Comparison of ENCODE assay signal across 32 cellular contexts in the genomic region with DNA sequence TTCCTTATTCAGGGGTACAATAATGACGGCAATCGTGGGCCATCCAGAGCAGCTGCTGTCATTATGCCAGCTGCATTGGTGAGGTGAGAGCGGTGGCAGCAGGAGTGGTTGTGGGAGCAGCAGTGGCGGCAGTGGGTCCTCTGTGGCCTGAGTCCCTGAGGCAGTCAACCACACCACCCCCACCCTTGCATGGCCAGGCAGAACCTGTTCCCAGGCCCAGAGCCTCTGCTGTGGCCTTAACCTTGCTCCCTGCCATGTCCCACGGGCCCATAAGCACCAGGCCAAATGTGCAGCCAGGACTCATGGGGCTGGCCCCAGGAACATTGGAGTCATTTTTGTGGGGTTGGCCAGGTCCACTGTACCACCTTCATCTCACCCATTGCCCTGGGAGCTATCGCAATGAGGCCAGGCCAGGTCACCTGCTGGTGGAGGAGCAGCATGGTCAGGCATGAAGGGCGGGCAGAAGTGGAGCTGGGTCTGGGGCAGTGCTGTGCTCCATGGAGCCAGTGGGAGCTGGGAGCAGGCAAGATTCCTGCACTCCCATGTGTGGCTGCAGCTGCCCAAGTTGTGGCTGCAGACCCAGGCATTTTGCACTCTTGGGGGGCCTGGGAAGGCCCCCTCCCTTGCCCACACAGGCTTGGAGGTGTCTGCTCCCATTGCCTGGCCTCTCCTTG.
"Had no signal": no experiment of that assay in that cellular context is flagged by ENCODE, and none has a peak within 500 bp of the region (broad histone marks: within the 10 kb centered on the region; RNA-seq: fewer than 3 reads in every experiment).

No MANE protein-coding gene starts in this region.

- H3K36me3 ChIP-seq: ascending aorta, breast epithelium, cardiac muscle cell, esophagus muscularis mucosa, gastrocnemius medialis, WERI-Rb-1 had no signal

- H3K27me3 Mint-ChIP-seq: activated B cell treated with CpG ODN at 0.5 μM for 24 hours; activated CD4-positive, alpha-beta memory T cell treated with anti-CD3 and anti-CD28 coated beads for 36 hours; activated CD4-positive, alpha-beta T cell treated with anti-CD3 and anti-CD28 coated beads for 36 hours; activated CD4-positive, alpha-beta T cell treated with anti-CD3 and anti-CD28 coated beads, Interleukin-2, amount 10 ng/mL, durations not matched to agents 24 days and 14 days; activated naive CD4-positive, alpha-beta T cell treated with anti-CD3 and anti-CD28 coated beads, Interleukin-2, amount 10 ng/mL, durations not matched to agents 7 days and 5 days; activated naive CD8-positive, alpha-beta T cell treated with anti-CD3 and anti-CD28 coated beads, Interleukin-2, amount 10 ng/mL, durations not matched to agents 7 days and 5 days; activated T-cell treated with anti-CD3 and anti-CD28 coated beads, Interleukin-2, amount 50 U/mL, for 24 hours; central memory CD8-positive, alpha-beta T cell; dendritic cell treated with granulocyte-macrophage colony-stimulating factor and Interleukin-4, amounts not matched to agents 40 ng/mL and 50 ng/mL, for 4 days; T-helper 17 cell had no signal

- H3K4me3 ChIP-seq: ascending aorta, breast epithelium, cardiac muscle cell, coronary artery, dorsolateral prefrontal cortex, esophagus muscularis mucosa, gastrocnemius medialis had no signal

- H3K36me3 Mint-ChIP-seq: activated CD4-positive, alpha-beta memory T cell treated with anti-CD3 and anti-CD28 coated beads for 36 hours; activated naive CD4-positive, alpha-beta T cell treated with anti-CD3 and anti-CD28 coated beads, Interleukin-2, amount 10 ng/mL, durations not matched to agents 7 days and 5 days; activated naive CD4-positive, alpha-beta T cell treated with anti-CD3 and anti-CD28 coated beads, Interleukin-2, amount 50 U/mL, for 72 hours; activated naive CD8-positive, alpha-beta T cell treated with anti-CD3 and anti-CD28 coated beads, Interleukin-2, amount 10 ng/mL, durations not matched to agents 7 days and 5 days; brain had no signal

- H3K4me3 Mint-ChIP-seq: activated B cell treated with CpG ODN at 0.5 μM for 24 hours; activated CD4-positive, alpha-beta memory T cell treated with anti-CD3 and anti-CD28 coated beads for 36 hours; activated CD4-positive, alpha-beta T cell treated with anti-CD3 and anti-CD28 coated beads for 36 hours; activated CD4-positive, alpha-beta T cell treated with anti-CD3 and anti-CD28 coated beads, Interleukin-2, amount 10 ng/mL, durations not matched to agents 24 days and 14 days; activated naive CD4-positive, alpha-beta T cell treated with anti-CD3 and anti-CD28 coated beads, Interleukin-2, amount 10 ng/mL, durations not matched to agents 7 days and 5 days; activated naive CD8-positive, alpha-beta T cell treated with anti-CD3 and anti-CD28 coated beads, Interleukin-2, amount 10 ng/mL, durations not matched to agents 7 days and 5 days; activated T-cell treated with anti-CD3 and anti-CD28 coated beads, Interleukin-2, amount 50 U/mL, for 24 hours; activated T-cell treated with anti-CD3 and anti-CD28 coated beads, Interleukin-2, amount 50 U/mL, for 72 hours; brain; central memory CD8-positive, alpha-beta T cell; dendritic cell treated with granulocyte-macrophage colony-stimulating factor and Interleukin-4, amounts not matched to agents 40 ng/mL and 50 ng/mL, for 4 days; T-helper 2 cell treated with Interferon-gamma antibody and Interleukin-4, amounts not matched to agents 5 μg/mL and 100 μg/mL, for 36 hours had no signal

- H3K9me3 ChIP-seq: gastrocnemius medialis had no signal

- DNase-seq: activated B cell treated with CpG ODN at 0.5 μM for 24 hours; activated CD4-positive, alpha-beta memory T cell treated with anti-CD3 and anti-CD28 coated beads for 36 hours; activated CD4-positive, alpha-beta T cell treated with anti-CD3 and anti-CD28 coated beads for 36 hours; activated CD4-positive, alpha-beta T cell treated with anti-CD3 and anti-CD28 coated beads, Interleukin-2, amount 10 ng/mL, durations not matched to agents 24 days and 14 days; activated CD4-positive, CD25-positive, alpha-beta regulatory T cell treated with anti-CD3 and anti-CD28 coated beads, Interleukin-2, amount 50 U/mL, for 72 hours; activated CD8-positive, alpha-beta memory T cell treated with anti-CD3 and anti-CD28 coated beads, Interleukin-2, amount 50 U/mL, for 48 hours; activated gamma-delta T cell; activated naive CD4-positive, alpha-beta T cell treated with anti-CD3 and anti-CD28 coated beads, Interleukin-2, amount 10 ng/mL, durations not matched to agents 7 days and 5 days; activated naive CD8-positive, alpha-beta T cell treated with anti-CD3 and anti-CD28 coated beads, Interleukin-2, amount 10 ng/mL, durations not matched to agents 7 days and 5 days; activated T-cell treated with anti-CD3 and anti-CD28 coated beads for 4 hours; activated T-cell treated with anti-CD3 and anti-CD28 coated beads, Interleukin-2, amount 50 U/mL, for 24 hours; activated T-cell treated with anti-CD3 and anti-CD28 coated beads, Interleukin-2, amount 50 U/mL, for 72 hours; dorsolateral prefrontal cortex; effector memory CD4-positive, alpha-beta T cell; erythroblast; foreskin keratinocyte; gastrocnemius medialis; T-helper 1 cell; T-helper 17 cell; T1000; WERI-Rb-1 had no signal

- H3K4me1 ChIP-seq: ascending aorta, breast epithelium, esophagus muscularis mucosa, foreskin keratinocyte, gastrocnemius medialis had no signal

- H3K4me1 Mint-ChIP-seq: activated B cell treated with CpG ODN at 0.5 μM for 24 hours; activated CD4-positive, alpha-beta T cell treated with anti-CD3 and anti-CD28 coated beads for 36 hours; activated CD4-positive, alpha-beta T cell treated with anti-CD3 and anti-CD28 coated beads, Interleukin-2, amount 10 ng/mL, durations not matched to agents 24 days and 14 days; activated naive CD4-positive, alpha-beta T cell treated with anti-CD3 and anti-CD28 coated beads, Interleukin-2, amount 10 ng/mL, durations not matched to agents 7 days and 5 days; activated naive CD8-positive, alpha-beta T cell treated with anti-CD3 and anti-CD28 coated beads, Interleukin-2, amount 10 ng/mL, durations not matched to agents 7 days and 5 days; central memory CD8-positive, alpha-beta T cell; T-helper 17 cell had no signal

- H3K27ac ChIP-seq: ascending aorta, breast epithelium, cardiac muscle cell, coronary artery, dorsolateral prefrontal cortex, esophagus muscularis mucosa, foreskin keratinocyte, gastrocnemius medialis, WERI-Rb-1 had no signal

- H3K27ac Mint-ChIP-seq: activated B cell treated with CpG ODN at 0.5 μM for 24 hours; activated CD4-positive, alpha-beta memory T cell treated with anti-CD3 and anti-CD28 coated beads for 36 hours; activated CD4-positive, alpha-beta T cell treated with anti-CD3 and anti-CD28 coated beads for 36 hours; activated CD4-positive, alpha-beta T cell treated with anti-CD3 and anti-CD28 coated beads, Interleukin-2, amount 10 ng/mL, durations not matched to agents 24 days and 14 days; activated naive CD4-positive, alpha-beta T cell treated with anti-CD3 and anti-CD28 coated beads, Interleukin-2, amount 10 ng/mL, durations not matched to agents 7 days and 5 days; activated naive CD4-positive, alpha-beta T cell treated with anti-CD3 and anti-CD28 coated beads, Interleukin-2, amount 50 U/mL, for 72 hours; activated naive CD8-positive, alpha-beta T cell treated with anti-CD3 and anti-CD28 coated beads, Interleukin-2, amount 10 ng/mL, durations not matched to agents 7 days and 5 days; activated T-cell treated with anti-CD3 and anti-CD28 coated beads, Interleukin-2, amount 50 U/mL, for 24 hours; activated T-cell treated with anti-CD3 and anti-CD28 coated beads, Interleukin-2, amount 50 U/mL, for 72 hours; brain; dendritic cell treated with granulocyte-macrophage colony-stimulating factor and Interleukin-4, amounts not matched to agents 40 ng/mL and 50 ng/mL, for 4 days; T-helper 17 cell; T-helper 2 cell treated with Interferon-gamma antibody and Interleukin-4, amounts not matched to agents 5 μg/mL and 100 μg/mL, for 36 hours had no signal

- ATAC-seq: activated CD4-positive, alpha-beta T cell treated with anti-CD3 and anti-CD28 coated beads for 36 hours; activated naive CD4-positive, alpha-beta T cell treated with anti-CD3 and anti-CD28 coated beads, Interleukin-2, amount 50 U/mL, for 72 hours; activated T-cell treated with anti-CD3 and anti-CD28 coated beads, Interleukin-2, amount 50 U/mL, for 72 hours; foreskin keratinocyte; gastrocnemius medialis; SK-N-SH treated with all-trans-retinoic acid at 6 μM for 48 hours; T-helper 17 cell had no signal

- H3K27me3 ChIP-seq: ascending aorta, breast epithelium, cardiac muscle cell, esophagus muscularis mucosa, foreskin keratinocyte, gastrocnemius medialis had no signal
